8 cellular contexts compared by ENCODE assay signal in genomic region chr6:105601541-105602174, GRCh38.
DNase-seq lines count a peak whose midpoint lies in the region; ATAC-seq and TF ChIP-seq lines count a peak whose summit lies in the region.

No MANE protein-coding gene starts in this region.

- peaks cover 9% of the 10 kb centered on the region for H3K36me3 Mint-ChIP-seq in activated T-helper 1 cell treated with anti-CD3 and anti-CD28 coated beads, Interleukin-12 subunit alpha, Interleukin-12 subunit beta, Interleukin-2, Interleukin-4 antibody, amounts not matched to agents 30 ng/mL and 10 ng/mL and 1 ng/mL, durations not matched to agents 14 hours and 24 hours and 36 hours (ENCODE audit: low read depth)
- H3K36me3 Mint-ChIP-seq in osteocyte (ENCODE audit: unreplicated experiment), result no peaks in the 10 kb centered on the region

- ATAC-seq in GM21447 (IDR thresholded peaks at IDR 0.05; ENCODE audit: unreplicated experiment) (peak; percentile 84), left cardiac atrium (peak; percentile 95)

- TF ChIP-seq CTCF in osteocyte (IDR thresholded peaks at IDR 0.05), result no peak

- H3K27ac Mint-ChIP-seq in activated T-helper 1 cell treated with anti-CD3 and anti-CD28 coated beads, Interleukin-12 subunit alpha, Interleukin-12 subunit beta, Interleukin-2, Interleukin-4 antibody, amounts not matched to agents 30 ng/mL and 10 ng/mL and 1 ng/mL, durations not matched to agents 14 hours and 24 hours and 36 hours, result peak overlapping the region; percentile 89
- no peak overlapping the region for H3K27ac Mint-ChIP-seq in osteocyte (ENCODE audit: unreplicated experiment)

- peak overlapping the region; percentile 64 for H3K4me3 Mint-ChIP-seq in activated T-helper 1 cell treated with anti-CD3 and anti-CD28 coated beads, Interleukin-12 subunit alpha, Interleukin-12 subunit beta, Interleukin-2, Interleukin-4 antibody, amounts not matched to agents 30 ng/mL and 10 ng/mL and 1 ng/mL, durations not matched to agents 14 hours and 24 hours and 36 hours
- H3K4me3 Mint-ChIP-seq in osteocyte (ENCODE audit: unreplicated experiment), result no peak overlapping the region

- H3K4me1 Mint-ChIP-seq in activated T-helper 1 cell treated with anti-CD3 and anti-CD28 coated beads, Interleukin-12 subunit alpha, Interleukin-12 subunit beta, Interleukin-2, Interleukin-4 antibody, amounts not matched to agents 30 ng/mL and 10 ng/mL and 1 ng/mL, durations not matched to agents 14 hours and 24 hours and 36 hours (ENCODE audit: low read depth), result peaks cover 37% of the 10 kb centered on the region
- peaks cover 26% of the 10 kb centered on the region for H3K4me1 Mint-ChIP-seq in osteocyte (ENCODE audit: unreplicated experiment)

- H3K27me3 Mint-ChIP-seq in activated T-helper 1 cell treated with anti-CD3 and anti-CD28 coated beads, Interleukin-12 subunit alpha, Interleukin-12 subunit beta, Interleukin-2, Interleukin-4 antibody, amounts not matched to agents 30 ng/mL and 10 ng/mL and 1 ng/mL, durations not matched to agents 14 hours and 24 hours and 36 hours (ENCODE audit: insufficient read depth), result peaks cover 2% of the 10 kb centered on the region
- H3K27me3 Mint-ChIP-seq in osteocyte (ENCODE audit: unreplicated experiment), result no peaks in the 10 kb centered on the region

- peaks cover 17% of the 10 kb centered on the region for H3K9me3 Mint-ChIP-seq in activated T-helper 1 cell treated with anti-CD3 and anti-CD28 coated beads, Interleukin-12 subunit alpha, Interleukin-12 subunit beta, Interleukin-2, Interleukin-4 antibody, amounts not matched to agents 30 ng/mL and 10 ng/mL and 1 ng/mL, durations not matched to agents 14 hours and 24 hours and 36 hours
- H3K9me3 Mint-ChIP-seq in osteocyte (ENCODE audit: unreplicated experiment), result no peaks in the 10 kb centered on the region

- intact Hi-C loops in activated T-helper 1 cell treated with anti-CD3 and anti-CD28 coated beads, Interleukin-12 subunit alpha, Interleukin-12 subunit beta, Interleukin-2, Interleukin-4 antibody, amounts not matched to agents 30 ng/mL and 10 ng/mL and 1 ng/mL, durations not matched to agents 14 hours and 24 hours and 36 hours (cut with micrococcal nuclease), result loop anchor here (1.0 to 5.0 kb wide), 10 partner anchors 10 to 911 kb away; no protein-coding TSS in a partner anchor
- intact Hi-C loops in left cardiac atrium (cut with DNase I), result no loop called here

- peak; percentile 95 for DNase-seq in ELR (ENCODE audit: low read depth)
- peak; percentile 80 for DNase-seq in HS-5 (ENCODE audit: low read depth)
- peak; percentile 41 for DNase-seq in activated T-helper 1 cell treated with anti-CD3 and anti-CD28 coated beads, Interleukin-12 subunit alpha, Interleukin-12 subunit beta, Interleukin-2, Interleukin-4 antibody, amounts not matched to agents 30 ng/mL and 10 ng/mL and 1 ng/mL, durations not matched to agents 14 hours and 24 hours and 36 hours (ENCODE audit: low spot score)
- peak; percentile 82 for DNase-seq in left cardiac atrium
- peak; percentile 14 for DNase-seq in stimulated activated CD4-positive, alpha-beta T cell treated with anti-CD3 and anti-CD28 coated beads, Interleukin-12 subunit alpha, Interleukin-12 subunit beta, amount 100 ng/mL, for 4 hours
- no peak for DNase-seq in osteocyte (ENCODE audit: extremely low spot score, unreplicated experiment)
- no peak for DNase-seq in NCI-H2107 (lab: John Stamatoyannopoulos, UW)

Comparison
In these comparisons a context has a peak if more than half of its experiments do, and no peak if none do; other contexts are left out.
1. DNase-seq: peak in ELR (single experiment), HS-5 (single experiment), activated T-helper 1 cell treated with anti-CD3 and anti-CD28 coated beads, Interleukin-12 subunit alpha, Interleukin-12 subunit beta, Interleukin-2, Interleukin-4 antibody, amounts not matched to agents 30 ng/mL and 10 ng/mL and 1 ng/mL, durations not matched to agents 14 hours and 24 hours and 36 hours (single experiment), left cardiac atrium (single experiment) and stimulated activated CD4-positive, alpha-beta T cell treated with anti-CD3 and anti-CD28 coated beads, Interleukin-12 subunit alpha, Interleukin-12 subunit beta, amount 100 ng/mL, for 4 hours (single experiment); none in osteocyte (single experiment) and NCI-H2107 (single experiment).